ENCODE assay signal across 2 cellular contexts in the genomic region with DNA sequence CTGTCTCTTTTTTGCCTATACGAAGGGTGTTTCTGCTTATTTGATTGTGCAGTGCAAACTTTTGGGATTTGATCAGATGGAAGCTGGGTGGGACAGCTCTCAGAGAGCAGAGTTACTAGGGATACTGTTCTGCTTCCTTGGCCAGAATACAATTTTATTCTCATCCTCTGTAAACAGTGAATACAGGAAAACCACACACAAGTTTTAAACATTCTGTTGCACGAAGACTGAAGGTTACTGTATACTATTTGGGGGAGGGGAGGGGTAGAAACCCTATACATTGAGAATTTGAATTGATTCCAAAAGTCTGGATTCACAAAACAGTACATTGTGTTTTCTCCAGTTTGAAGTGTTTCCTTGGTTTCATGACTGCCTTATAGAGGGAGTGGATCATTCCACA.
TF ChIP-seq lines count a peak whose summit lies in the region.

No MANE protein-coding gene starts in this region.

TF ChIP-seq in GM23338, 12 proteins besides CTCF, POLR2A, EP300 and RAD21:
- no peak for TF ChIP-seq ZNF114 (CRISPR knock-in tag; IDR thresholded peaks at IDR 0.05)
- TF ChIP-seq STAT1 (IDR thresholded peaks at IDR 0.05; ENCODE audit: unreplicated experiment): no peak
- no peak for TF ChIP-seq CREB1 (CRISPR knock-in tag; IDR thresholded peaks at IDR 0.05; ENCODE audit: low read depth)
- TF ChIP-seq POLR2AphosphoS5 (IDR thresholded peaks at IDR 0.05; ENCODE audit: low read depth): no peak
- no peak for TF ChIP-seq JUNB (IDR thresholded peaks at IDR 0.05; ENCODE audit: unreplicated experiment)
- no peak for TF ChIP-seq EZH2phosphoT487 (IDR thresholded peaks at IDR 0.05; ENCODE audit: unreplicated experiment)
- TF ChIP-seq, protein P1, sequence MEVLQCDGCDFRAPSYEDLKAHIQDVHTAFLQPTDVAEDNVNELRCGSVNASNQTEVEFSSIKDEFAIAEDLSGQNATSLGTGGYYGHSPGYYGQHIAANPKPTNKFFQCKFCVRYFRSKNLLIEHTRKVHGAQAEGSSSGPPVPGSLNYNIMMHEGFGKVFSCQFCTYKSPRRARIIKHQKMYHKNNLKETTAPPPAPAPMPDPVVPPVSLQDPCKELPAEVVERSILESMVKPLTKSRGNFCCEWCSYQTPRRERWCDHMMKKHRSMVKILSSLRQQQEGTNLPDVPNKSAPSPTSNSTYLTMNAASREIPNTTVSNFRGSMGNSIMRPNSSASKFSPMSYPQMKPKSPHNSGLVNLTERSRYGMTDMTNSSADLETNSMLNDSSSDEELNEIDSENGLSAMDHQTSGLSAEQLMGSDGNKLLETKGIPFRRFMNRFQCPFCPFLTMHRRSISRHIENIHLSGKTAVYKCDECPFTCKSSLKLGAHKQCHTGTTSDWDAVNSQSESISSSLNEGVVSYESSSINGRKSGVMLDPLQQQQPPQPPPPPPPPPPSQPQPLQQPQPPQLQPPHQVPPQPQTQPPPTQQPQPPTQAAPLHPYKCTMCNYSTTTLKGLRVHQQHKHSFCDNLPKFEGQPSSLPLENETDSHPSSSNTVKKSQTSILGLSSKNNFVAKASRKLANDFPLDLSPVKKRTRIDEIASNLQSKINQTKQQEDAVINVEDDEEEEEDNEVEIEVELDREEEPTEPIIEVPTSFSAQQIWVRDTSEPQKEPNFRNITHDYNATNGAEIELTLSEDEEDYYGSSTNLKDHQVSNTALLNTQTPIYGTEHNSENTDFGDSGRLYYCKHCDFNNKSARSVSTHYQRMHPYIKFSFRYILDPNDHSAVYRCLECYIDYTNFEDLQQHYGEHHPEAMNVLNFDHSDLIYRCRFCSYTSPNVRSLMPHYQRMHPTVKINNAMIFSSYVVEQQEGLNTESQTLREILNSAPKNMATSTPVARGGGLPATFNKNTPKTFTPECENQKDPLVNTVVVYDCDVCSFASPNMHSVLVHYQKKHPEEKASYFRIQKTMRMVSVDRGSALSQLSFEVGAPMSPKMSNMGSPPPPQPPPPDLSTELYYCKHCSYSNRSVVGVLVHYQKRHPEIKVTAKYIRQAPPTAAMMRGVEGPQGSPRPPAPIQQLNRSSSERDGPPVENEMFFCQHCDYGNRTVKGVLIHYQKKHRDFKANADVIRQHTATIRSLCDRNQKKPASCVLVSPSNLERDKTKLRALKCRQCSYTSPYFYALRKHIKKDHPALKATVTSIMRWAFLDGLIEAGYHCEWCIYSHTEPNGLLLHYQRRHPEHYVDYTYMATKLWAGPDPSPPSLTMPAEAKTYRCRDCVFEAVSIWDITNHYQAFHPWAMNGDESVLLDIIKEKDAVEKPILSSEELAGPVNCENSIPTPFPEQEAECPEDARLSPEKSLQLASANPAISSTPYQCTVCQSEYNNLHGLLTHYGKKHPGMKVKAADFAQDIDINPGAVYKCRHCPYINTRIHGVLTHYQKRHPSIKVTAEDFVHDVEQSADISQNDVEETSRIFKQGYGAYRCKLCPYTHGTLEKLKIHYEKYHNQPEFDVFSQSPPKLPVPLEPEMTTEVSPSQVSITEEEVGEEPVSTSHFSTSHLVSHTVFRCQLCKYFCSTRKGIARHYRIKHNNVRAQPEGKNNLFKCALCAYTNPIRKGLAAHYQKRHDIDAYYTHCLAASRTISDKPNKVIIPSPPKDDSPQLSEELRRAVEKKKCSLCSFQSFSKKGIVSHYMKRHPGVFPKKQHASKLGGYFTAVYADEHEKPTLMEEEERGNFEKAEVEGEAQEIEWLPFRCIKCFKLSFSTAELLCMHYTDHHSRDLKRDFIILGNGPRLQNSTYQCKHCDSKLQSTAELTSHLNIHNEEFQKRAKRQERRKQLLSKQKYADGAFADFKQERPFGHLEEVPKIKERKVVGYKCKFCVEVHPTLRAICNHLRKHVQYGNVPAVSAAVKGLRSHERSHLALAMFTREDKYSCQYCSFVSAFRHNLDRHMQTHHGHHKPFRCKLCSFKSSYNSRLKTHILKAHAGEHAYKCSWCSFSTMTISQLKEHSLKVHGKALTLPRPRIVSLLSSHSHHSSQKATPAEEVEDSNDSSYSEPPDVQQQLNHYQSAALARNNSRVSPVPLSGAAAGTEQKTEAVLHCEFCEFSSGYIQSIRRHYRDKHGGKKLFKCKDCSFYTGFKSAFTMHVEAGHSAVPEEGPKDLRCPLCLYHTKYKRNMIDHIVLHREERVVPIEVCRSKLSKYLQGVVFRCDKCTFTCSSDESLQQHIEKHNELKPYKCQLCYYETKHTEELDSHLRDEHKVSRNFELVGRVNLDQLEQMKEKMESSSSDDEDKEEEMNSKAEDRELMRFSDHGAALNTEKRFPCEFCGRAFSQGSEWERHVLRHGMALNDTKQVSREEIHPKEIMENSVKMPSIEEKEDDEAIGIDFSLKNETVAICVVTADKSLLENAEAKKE (CRISPR knock-in tag; IDR thresholded peaks at IDR 0.05): no peak
- no peak for TF ChIP-seq EZH2 (IDR thresholded peaks at IDR 0.05; ENCODE audit: low read depth, unreplicated experiment)

TF ChIP-seq in WTC11, 78 proteins besides CTCF, POLR2A, EP300 and RAD21:
- no peak for TF ChIP-seq NFATC4 (CRISPR knock-in tag; IDR thresholded peaks at IDR 0.05)
- TF ChIP-seq ETV6 (CRISPR knock-in tag; IDR thresholded peaks at IDR 0.05): no peak
- TF ChIP-seq, protein P2, sequence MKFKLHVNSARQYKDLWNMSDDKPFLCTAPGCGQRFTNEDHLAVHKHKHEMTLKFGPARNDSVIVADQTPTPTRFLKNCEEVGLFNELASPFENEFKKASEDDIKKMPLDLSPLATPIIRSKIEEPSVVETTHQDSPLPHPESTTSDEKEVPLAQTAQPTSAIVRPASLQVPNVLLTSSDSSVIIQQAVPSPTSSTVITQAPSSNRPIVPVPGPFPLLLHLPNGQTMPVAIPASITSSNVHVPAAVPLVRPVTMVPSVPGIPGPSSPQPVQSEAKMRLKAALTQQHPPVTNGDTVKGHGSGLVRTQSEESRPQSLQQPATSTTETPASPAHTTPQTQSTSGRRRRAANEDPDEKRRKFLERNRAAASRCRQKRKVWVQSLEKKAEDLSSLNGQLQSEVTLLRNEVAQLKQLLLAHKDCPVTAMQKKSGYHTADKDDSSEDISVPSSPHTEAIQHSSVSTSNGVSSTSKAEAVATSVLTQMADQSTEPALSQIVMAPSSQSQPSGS (CRISPR knock-in tag; IDR thresholded peaks at IDR 0.05; ENCODE audit: borderline replicate concordance, low read depth): no peak
- TF ChIP-seq CBFB (CRISPR knock-in tag; IDR thresholded peaks at IDR 0.05; ENCODE audit: low read depth): no peak
